ENCODE assay signal across 17 cellular contexts in genomic region chr4:119667802-119668201, GRCh38. TPM values are rescaled to one million over a fixed set of nuclear protein-coding genes. Genes with fewer than 3 reads are reported as not detected.
DNase-seq lines count a peak whose midpoint lies in the region; TF ChIP-seq lines count a peak whose summit lies in the region.
"Had no signal": no experiment of that assay in that cellular context is flagged by ENCODE, and none has a peak within 500 bp of the region (broad histone marks: within the 10 kb centered on the region; RNA-seq: fewer than 3 reads in every experiment).

No MANE protein-coding gene starts in this region.

- DNase-seq in NCI-H82 (lab: John Stamatoyannopoulos, UW) (peak; percentile 53), NCI-H82 treated with DMSO at 0.1 percent for 48 hours (lab: John Stamatoyannopoulos, UW; ENCODE audit: unreplicated experiment) (no peak), OCI-M1 (lab: John Stamatoyannopoulos, UW) (peak; percentile 72), endodermal cell (no peak), sigmoid colon (no peak), globus pallidus (ENCODE audit: low spot score) (no peak), NCI-H1694 treated with DMSO at 0.1 percent for 48 hours (lab: John Stamatoyannopoulos, UW) (no peak), mammary epithelial cell (no peak)
- DNase-seq: DND-41, GDM1, NCI-H1092 treated with DMSO at 0.1 percent for 48 hours, NCI-H187 treated with DMSO at 0.1 percent for 48 hours, NCI-H2171 treated with DMSO at 0.1 percent for 48 hours, NCI-H510A, SHP77 had no signal

- intact Hi-C loops in sigmoid colon (cut with DNase I): loop anchor here (5.0 to 10.0 kb wide), 2 partner anchors 229 to 307 kb away; no protein-coding TSS in a partner anchor
- intact Hi-C loops in mammary epithelial cell (cut with micrococcal nuclease): no loop called here

- H3K9me3 Mint-ChIP-seq in endodermal cell: no peaks in the 10 kb centered on the region

- no peak overlapping the region for H3K9ac ChIP-seq in endodermal cell (ENCODE audit: extremely low read depth, low read length, poor library complexity, severe bottlenecking)
- no peak overlapping the region for H3K9ac ChIP-seq in mammary epithelial cell (ENCODE audit: insufficient read depth, low read length)

- WGBS in endodermal cell (ENCODE audit: insufficient coverage in 1 of 2, insufficient read length in 1 of 2), 2 experiments: 79 to 90% methylated on average over 3 of the region's 3 CpGs
- 87 to 92% methylated on average over 3 of the region's 3 CpGs for WGBS in sigmoid colon, 2 donors
- WGBS in mammary epithelial cell (ENCODE audit: low coverage, missing lambda C conversion rate): 93% methylated on average over 3 of the region's 3 CpGs

- TF ChIP-seq EP300 in sigmoid colon (IDR thresholded peaks at IDR 0.05): no peak

- peaks cover 17% of the 10 kb centered on the region for H3K4me1 Mint-ChIP-seq in endodermal cell
- H3K4me1 Mint-ChIP-seq: CD14-positive monocyte had no signal

- H3K4me2 ChIP-seq in mammary epithelial cell (ENCODE audit: insufficient read depth, low read depth, low read length): no peak overlapping the region
- H3K4me2 ChIP-seq: A549 had no signal

- H3K4me3 Mint-ChIP-seq in endodermal cell: no peak overlapping the region
- H3K4me3 Mint-ChIP-seq: CD14-positive monocyte had no signal

- H3K79me2 ChIP-seq in mammary epithelial cell (ENCODE audit: insufficient read depth, low read length): no peaks in the 10 kb centered on the region

- H2AFZ ChIP-seq in mammary epithelial cell (ENCODE audit: low read depth, low read length): no peak overlapping the region

- no peaks in the 10 kb centered on the region for H4K20me1 ChIP-seq in mammary epithelial cell (ENCODE audit: insufficient read depth, low read length)

- TF ChIP-seq POLR2A in sigmoid colon (IDR thresholded peaks at IDR 0.05): no peak

- CTCF ChIA-PET in mammary epithelial cell (lab: Charles Lee; ENCODE audit: low non-redundant PET): no interaction called here

- H3K27me3 ChIP-seq in endodermal cell (ENCODE audit: control insufficient read depth, insufficient read depth, low read length, poor library complexity, severe bottlenecking) (no peaks in the 10 kb centered on the region), sigmoid colon (no peaks in the 10 kb centered on the region), mammary epithelial cell (ENCODE audit: insufficient read depth, low read length) (no peaks in the 10 kb centered on the region)

- no peaks in the 10 kb centered on the region for H3K27me3 Mint-ChIP-seq in endodermal cell (ENCODE audit: insufficient read depth)

- dilution Hi-C loops in mammary epithelial cell (cut with HindIII; ENCODE audit: low sequenced_read_pairs): no loop called here

- TF ChIP-seq CTCF in endodermal cell (conservative IDR thresholded peaks at IDR 0.05) (no peak), sigmoid colon (IDR thresholded peaks at IDR 0.05) (no peak), mammary epithelial cell (conservative IDR thresholded peaks at IDR 0.05 in 1 of 2, IDR thresholded peaks at IDR 0.05 in 1 of 2; ENCODE audit: extremely low read depth in 1 of 2, insufficient read depth in 1 of 2, low read depth in 1 of 2, low read length in 2 of 2) (no peak)

- no peak overlapping the region for H3K4me3 ChIP-seq in endodermal cell (ENCODE audit: low read length)
- H3K4me3 ChIP-seq in sigmoid colon: no peak overlapping the region
- H3K4me3 ChIP-seq in mammary epithelial cell (replicated peaks in 1 of 3; ENCODE audit: insufficient read depth in 1 of 3, low read depth in 2 of 3, low read length in 3 of 3): no peak overlapping the region
- H3K4me3 ChIP-seq: A549 had no signal

- H3K36me3 ChIP-seq in endodermal cell (ENCODE audit: control insufficient read depth, insufficient read depth, low read length) (no peaks in the 10 kb centered on the region), sigmoid colon (no peaks in the 10 kb centered on the region), mammary epithelial cell (ENCODE audit: insufficient read depth, low read length) (no peaks in the 10 kb centered on the region)

- no peak overlapping the region for H3K27ac ChIP-seq in endodermal cell (ENCODE audit: low read depth, low read length)
- H3K27ac ChIP-seq in sigmoid colon: peak overlapping the region; percentile 49 to 75 (median 63)
- H3K27ac ChIP-seq in mammary epithelial cell (ENCODE audit: insufficient read depth, low read depth, low read length): no peak overlapping the region
- H3K27ac ChIP-seq: A549 had no signal

- peak overlapping the region; percentile 72 for H3K27ac Mint-ChIP-seq in endodermal cell
- H3K27ac Mint-ChIP-seq: CD14-positive monocyte had no signal

- H3K4me1 ChIP-seq in endodermal cell (ENCODE audit: control insufficient read depth, insufficient read depth, low read length): peaks cover 14% of the 10 kb centered on the region
- peaks cover 0 to 83% (median 60%) of the 10 kb centered on the region in 4 donors for H3K4me1 ChIP-seq in sigmoid colon
- no peaks in the 10 kb centered on the region for H3K4me1 ChIP-seq in mammary epithelial cell (ENCODE audit: insufficient read depth, low read length)
- H3K4me1 ChIP-seq: A549 had no signal

- BruUV-seq in mammary epithelial cell (replicated peaks; lab: Mats Ljungman, UMichigan): no TSS peak

- in situ Hi-C loops in mammary epithelial cell (cut with MboI; ENCODE audit: low sequenced_read_pairs in 2 of 2): no loop called here

- no peaks in the 10 kb centered on the region for H3K36me3 Mint-ChIP-seq in endodermal cell (ENCODE audit: low read depth)
- H3K36me3 Mint-ChIP-seq: CD14-positive monocyte had no signal

- H3K9me3 ChIP-seq in endodermal cell (ENCODE audit: control insufficient read depth, low read length) (no peaks in the 10 kb centered on the region), sigmoid colon (no peaks in the 10 kb centered on the region), mammary epithelial cell (replicated peaks; ENCODE audit: insufficient read depth, low read length) (no peaks in the 10 kb centered on the region)
- H3K9me3 ChIP-seq: A549 had no signal

RNA-seq across cellular contexts. Expression of gene PDE5A, which starts 39.2 kb away (rescaled TPM):
- total RNA-seq in endodermal cell (10 to 100 TPM; 36.3 to 37.8 TPM), sigmoid colon (100 to 1,000 TPM; 138 to 209 (median 149) TPM), mammary epithelial cell (10 to 100 TPM in 1 of 2 donors, 1 to 10 TPM in 1; 4.3 to 17.3 TPM)
- 8.6 TPM for polyA plus RNA-seq in endodermal cell (2013, experiment 1 of 2)
- 7.6 TPM for polyA plus RNA-seq in endodermal cell (2013, experiment 2 of 2)
- polyA plus RNA-seq in sigmoid colon (1 to 10 TPM; 5.5 to 9.0 (median 7.4) TPM), mammary epithelial cell (0.69 TPM)
- polyA minus RNA-seq in mammary epithelial cell: 2.3 TPM

Comparison
In these comparisons a context has a peak if more than half of its experiments do, and no peak if none do; other contexts are left out.
1. DNase-seq: peak in NCI-H82 (single experiment) and OCI-M1 (single experiment); none in NCI-H82 treated with DMSO at 0.1 percent for 48 hours (single experiment), endodermal cell (single experiment), sigmoid colon (single experiment), globus pallidus (single experiment), NCI-H1694 treated with DMSO at 0.1 percent for 48 hours (single experiment) and mammary epithelial cell (single experiment).
2. H3K27ac ChIP-seq: peak in sigmoid colon (4 of 4); none in endodermal cell (single experiment) and mammary epithelial cell (single experiment).